Comparison of ENCODE assay signal across 13 cellular contexts in genomic region chrX:153766871-153767673, GRCh38. TPM values are rescaled to one million over a fixed set of nuclear protein-coding genes. Genes with fewer than 3 reads are reported as not detected.
DNase-seq lines count a peak whose midpoint lies in the region; ATAC-seq, FAIRE-seq and TF ChIP-seq lines count a peak whose summit lies in the region.
"Had no signal": no experiment of that assay in that cellular context is flagged by ENCODE, and none has a peak within 500 bp of the region (broad histone marks: within the 10 kb centered on the region; RNA-seq: fewer than 3 reads in every experiment).

No MANE protein-coding gene starts in this region.

- H3K4me2 ChIP-seq in astrocyte (ENCODE audit: low read length) = peak overlapping the region; percentile 87

- no peaks in the 10 kb centered on the region for H3K9me3 ChIP-seq in astrocyte (ENCODE audit: insufficient read depth, low read depth, low read length)
- H3K9me3 ChIP-seq: colonic mucosa had no signal

- POLR2A ChIA-PET in AG04449 (lab: Yijun Ruan, JAX) = interaction anchor here (1.4 to 2.0 kb wide), 3 partner anchors 13 to 161 kb away, joined by 7 to 9 read pairs (median 8); partner anchors contain the start of genes IDH3G, SRPK3 and SSR4

- no peak overlapping the region for H3K27ac Mint-ChIP-seq in astrocyte (ENCODE audit: unreplicated experiment)
- H3K27ac Mint-ChIP-seq: CD4-positive, CD25-positive, alpha-beta regulatory T cell had no signal

- ATAC-seq in HG03354 (IDR thresholded peaks at IDR 0.05; ENCODE audit: poor library complexity, severe bottlenecking, unreplicated experiment) (no peak), GM19328 (IDR thresholded peaks at IDR 0.05; ENCODE audit: unreplicated experiment) (no peak)
- ATAC-seq: left lobe of liver had no signal

- H2AFZ ChIP-seq in astrocyte (ENCODE audit: low read depth, low read length) = no peak overlapping the region

- no peaks in the 10 kb centered on the region for H3K4me1 Mint-ChIP-seq in astrocyte (ENCODE audit: low read depth, unreplicated experiment)

- H3K27ac ChIP-seq in astrocyte (ENCODE audit: low read depth, low read length) = no peak overlapping the region

- H3K9me3 Mint-ChIP-seq in astrocyte (ENCODE audit: unreplicated experiment) = no peaks in the 10 kb centered on the region
- H3K9me3 Mint-ChIP-seq: CD4-positive, CD25-positive, alpha-beta regulatory T cell had no signal

- FAIRE-seq in astrocyte (lab: Jason Lieb, UNC) = no peak
- FAIRE-seq: TTC549 had no signal

- H3K4me3 ChIP-seq in AG04449 (ENCODE audit: low read depth, low read length) (0 out of 2 replicates have a peak overlapping the region, but pooled peaks have one; percentile 8), GM06990 (replicated peaks; ENCODE audit: low read depth, low read length) (no peak overlapping the region), astrocyte (ENCODE audit: insufficient read depth, low read depth, low read length) (no peak overlapping the region)
- H3K4me3 ChIP-seq: colonic mucosa had no signal

- H3K4me3 Mint-ChIP-seq in astrocyte (ENCODE audit: unreplicated experiment) = no peak overlapping the region

- TF ChIP-seq CTCF in AG04449 (IDR thresholded peaks at IDR 0.05; ENCODE audit: insufficient read depth, low read length, missing control alignments) (no peak), GM06990 (IDR thresholded peaks at IDR 0.05; ENCODE audit: insufficient read depth, low read length, poor library complexity, severe bottlenecking) (no peak), astrocyte (IDR thresholded peaks at IDR 0.05; ENCODE audit: insufficient read depth, low read depth, low read length) (no peak)

- CTCF ChIA-PET in AG04449 (lab: Yijun Ruan, JAX) = interaction anchor here (10.0 kb wide), 1 partner anchor 182 kb away, joined by 230 read pairs; the partner anchor contains the start of gene RENBP

- H3K36me3 ChIP-seq in GM06990 (ENCODE audit: control insufficient read depth, insufficient read depth, low read length) (no peaks in the 10 kb centered on the region), astrocyte (ENCODE audit: insufficient read depth, low read length) (no peaks in the 10 kb centered on the region)
- H3K36me3 ChIP-seq: colonic mucosa had no signal

- H3K9ac ChIP-seq in astrocyte (ENCODE audit: low read length) = peak overlapping the region; percentile 8

- H3K27me3 ChIP-seq in GM06990 (replicated peaks; ENCODE audit: control insufficient read depth, insufficient read depth, low read length) = no peaks in the 10 kb centered on the region
- no peaks in the 10 kb centered on the region for H3K27me3 ChIP-seq in astrocyte (ENCODE audit: insufficient read depth, low read length)

- peaks cover 25% of the 10 kb centered on the region for H3K4me1 ChIP-seq in astrocyte (ENCODE audit: insufficient read depth, low read length)
- H3K4me1 ChIP-seq: colonic mucosa had no signal

- H3K36me3 Mint-ChIP-seq in astrocyte (ENCODE audit: low read depth, unreplicated experiment) = no peaks in the 10 kb centered on the region
- H3K36me3 Mint-ChIP-seq: CD4-positive, CD25-positive, alpha-beta regulatory T cell had no signal

- H3K79me2 ChIP-seq in astrocyte (ENCODE audit: insufficient read depth, low read length) = no peaks in the 10 kb centered on the region

- H3K27me3 Mint-ChIP-seq in astrocyte (ENCODE audit: low read depth, unreplicated experiment) = peaks cover 2% of the 10 kb centered on the region
- H3K27me3 Mint-ChIP-seq: CD4-positive, CD25-positive, alpha-beta regulatory T cell had no signal

- no peak for DNase-seq in AG04449 (ENCODE audit: low read depth, low spot score)
- peak; percentile 6 for DNase-seq in GM06990 (ENCODE audit: extremely low read depth, insufficient read length)
- DNase-seq in astrocyte (ENCODE audit: low read depth) = no peak
- peak; percentile 41 for DNase-seq in myocyte (ENCODE audit: low read depth)
- DNase-seq in DMS79 treated with DMSO at 0.1 percent for 48 hours (lab: John Stamatoyannopoulos, UW) = no peak
- DNase-seq in SHP77 treated with DMSO at 0.1 percent for 48 hours (lab: John Stamatoyannopoulos, UW) = no peak
- DNase-seq: CD4-positive, CD25-positive, alpha-beta regulatory T cell; colonic mucosa; RPMI8226 had no signal

- H4K20me1 ChIP-seq in astrocyte (ENCODE audit: insufficient read depth, low read length) = peaks cover 5% of the 10 kb centered on the region

RNA-seq across cellular contexts. Expression of gene PLXNB3, which starts 3.0 kb away (rescaled TPM):
- total RNA-seq in astrocyte = 5.3 and 5.4 TPM in 2 replicates
- total RNA-seq in myocyte = 5.1 and 11.9 TPM in 2 replicates
- polyA plus RNA-seq in myocyte (2012) = 13.8 TPM
- polyA plus RNA-seq: CD4-positive, CD25-positive, alpha-beta regulatory T cell had no signal

RNA-seq across cellular contexts. Expression of gene SRPK3, which starts 13.8 kb away (rescaled TPM):
- not detected in 2 replicates for total RNA-seq in astrocyte
- total RNA-seq in myocyte = 252 and 340 TPM in 2 replicates
- polyA plus RNA-seq in myocyte (2012) = 62.2 TPM
- total RNA-seq: CD4-positive, CD25-positive, alpha-beta regulatory T cell; left lobe of liver had no signal
- polyA plus RNA-seq: CD4-positive, CD25-positive, alpha-beta regulatory T cell had no signal

RNA-seq across cellular contexts. Expression of gene IDH3G, which starts 27.1 kb away (rescaled TPM):
- 40.0 and 41.9 TPM in 2 replicates for total RNA-seq in astrocyte
- total RNA-seq in myocyte = 92.7 and 104 TPM in 2 replicates
- 82.1 TPM for polyA plus RNA-seq in myocyte (2012)

RNA-seq across cellular contexts. Expression of gene SSR4, which starts 27.4 kb away (rescaled TPM):
- total RNA-seq in astrocyte (252 and 299 TPM in 2 replicates), myocyte (155 and 228 TPM in 2 replicates)
- polyA plus RNA-seq in myocyte (2012) = 408 TPM

RNA-seq across cellular contexts. Expression of gene ABCD1, which starts 42.4 kb away (rescaled TPM):
- total RNA-seq in astrocyte (27.2 and 30.5 TPM in 2 replicates), myocyte (53.8 and 71.6 TPM in 2 replicates)
- 38.3 TPM for polyA plus RNA-seq in myocyte (2012)

Comparison
In these comparisons a context has a peak if more than half of its experiments do, and no peak if none do; other contexts are left out.
1. DNase-seq: peak in GM06990 (single experiment) and myocyte (single experiment); none in AG04449 (single experiment), astrocyte (single experiment), DMS79 treated with DMSO at 0.1 percent for 48 hours (single experiment) and SHP77 treated with DMSO at 0.1 percent for 48 hours (single experiment).
2. RNA of gene SRPK3, which starts 13.8 kb away (total RNA-seq): 252 to 340 TPM in myocyte; not detected in astrocyte; every median in the first group is over 100 times any median in the second.